In the genomic region with DNA sequence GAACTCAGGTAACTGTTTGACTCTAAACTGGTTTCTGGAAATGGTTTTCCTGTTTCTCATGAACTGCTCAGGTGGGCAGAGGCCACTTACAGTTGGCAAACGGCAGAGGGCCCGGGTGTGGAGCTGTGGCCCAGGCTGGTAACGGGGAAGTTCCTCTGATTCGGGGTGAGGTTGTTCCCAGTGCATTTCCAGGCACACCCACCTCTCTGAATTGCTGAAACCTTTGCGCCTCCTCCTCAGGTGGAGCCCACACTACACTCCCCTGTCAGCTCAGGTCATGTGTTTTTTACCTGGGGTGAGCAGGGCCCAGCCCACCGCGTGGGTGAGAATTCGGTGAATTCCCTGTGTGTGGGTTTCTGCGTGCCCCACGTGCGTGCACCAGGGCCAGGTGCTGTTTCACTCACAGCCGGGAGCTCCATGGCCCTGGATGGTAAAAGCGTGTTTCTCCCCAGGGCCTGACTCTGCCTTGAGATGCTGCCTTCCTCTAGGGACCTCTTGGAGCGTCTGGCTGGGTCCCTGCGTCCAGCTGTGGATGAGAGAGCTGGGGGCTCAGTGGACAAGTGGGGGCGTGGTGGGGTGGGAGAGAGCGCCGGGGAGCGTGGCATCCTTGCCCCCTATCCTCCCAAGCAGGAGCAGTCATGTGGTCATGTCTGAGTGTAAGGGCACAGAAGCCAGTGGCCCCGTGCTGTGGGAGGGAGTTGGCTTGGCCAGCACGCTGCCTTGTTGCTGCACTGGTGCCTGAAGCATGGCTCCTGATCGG, we compare ENCODE assay signal across 26 cellular contexts. TPM values are rescaled to one million over a fixed set of nuclear protein-coding genes. Genes with fewer than 3 reads are reported as not detected.
DNase-seq lines count a peak whose midpoint lies in the region; ATAC-seq, FAIRE-seq and TF ChIP-seq lines count a peak whose summit lies in the region.
"Had no signal": no experiment of that assay in that cellular context is flagged by ENCODE, and none has a peak within 500 bp of the region (broad histone marks: within the 10 kb centered on the region; RNA-seq: fewer than 3 reads in every experiment).

No MANE protein-coding gene starts in this region.

- no peak overlapping the region for H3K4me3 Mint-ChIP-seq in activated naive CD8-positive, alpha-beta T cell treated with anti-CD3 and anti-CD28 coated beads for 36 hours
- H3K4me3 Mint-ChIP-seq: activated CD4-positive, alpha-beta T cell treated with anti-CD3 and anti-CD28 coated beads, Interleukin-2, amount 10 ng/mL, durations not matched to agents 24 days and 14 days; activated naive CD8-positive, alpha-beta T cell treated with anti-CD3 and anti-CD28 coated beads, Interleukin-2, amount 50 U/mL, for 24 hours; nephron; stimulated activated naive CD8-positive, alpha-beta T cell treated with anti-CD3 and anti-CD28 coated beads, Interleukin-15, Interleukin-2, amounts not matched to agents 100 ng/mL and 50 ng/mL, for 24 hours had no signal

- TF ChIP-seq EP300 in GM12878 (IDR thresholded peaks at IDR 0.05; ENCODE audit: borderline replicate concordance in 1 of 2, control insufficient read depth in 1 of 2, low read depth in 2 of 2, low read length in 2 of 2) = no peak

- H3K9ac ChIP-seq in GM12878 (ENCODE audit: control insufficient read depth, insufficient read depth, low read length) = no peak overlapping the region
- H3K9ac ChIP-seq: parathyroid adenoma had no signal

- intact Hi-C loops in GM12878 (cut with micrococcal nuclease; ENCODE audit: unreplicated experiment) (no loop called here), lower lobe of right lung (cut with DNase I) (no loop called here), upper lobe of right lung (cut with DNase I) (no loop called here)

- H3K27me3 Mint-ChIP-seq in activated naive CD8-positive, alpha-beta T cell treated with anti-CD3 and anti-CD28 coated beads for 36 hours = no peaks in the 10 kb centered on the region
- H3K27me3 Mint-ChIP-seq: stimulated activated naive CD8-positive, alpha-beta T cell treated with anti-CD3 and anti-CD28 coated beads, Interleukin-15, Interleukin-2, amounts not matched to agents 100 ng/mL and 50 ng/mL, for 24 hours had no signal

- H3K4me3 ChIP-seq in GM12878 (no peak overlapping the region), lower lobe of right lung (no peak overlapping the region), upper lobe of right lung (no peak overlapping the region)
- H3K4me3 ChIP-seq: body of pancreas, heart left ventricle had no signal

- no peaks in the 10 kb centered on the region for H3K36me3 Mint-ChIP-seq in activated naive CD8-positive, alpha-beta T cell treated with anti-CD3 and anti-CD28 coated beads for 36 hours

- SMC1A ChIA-PET in GM12878 (lab: Charles Lee; ENCODE audit: uncharacterized antibody, unreplicated experiment) = interaction anchor here (1.3 kb wide), 1 partner anchor 23 kb away, joined by 4 read pairs; no protein-coding TSS in a partner anchor

- no peaks in the 10 kb centered on the region for H4K20me1 ChIP-seq in GM12878 (ENCODE audit: control insufficient read depth, insufficient read depth)

- BruUV-seq in GM12878 (replicated peaks; lab: Mats Ljungman, UMichigan) = no TSS peak

- no peaks in the 10 kb centered on the region for H3K4me1 ChIP-seq in GM12878 (ENCODE audit: control insufficient read depth, insufficient read depth, low read length)
- H3K4me1 ChIP-seq in lower lobe of right lung = peaks cover 42% of the 10 kb centered on the region
- H3K4me1 ChIP-seq in upper lobe of right lung = peaks cover 13% of the 10 kb centered on the region
- H3K4me1 ChIP-seq: parathyroid adenoma had no signal

- POLR2A ChIA-PET in GM12878 (lab: Charles Lee) = interaction anchor here (0.6 kb wide), 1 partner anchor 656 kb away, joined by 3 read pairs; no protein-coding TSS in a partner anchor

- no peak overlapping the region for H3K27ac Mint-ChIP-seq in activated naive CD8-positive, alpha-beta T cell treated with anti-CD3 and anti-CD28 coated beads for 36 hours
- H3K27ac Mint-ChIP-seq: activated CD4-positive, alpha-beta T cell treated with anti-CD3 and anti-CD28 coated beads, Interleukin-2, amount 10 ng/mL, durations not matched to agents 24 days and 14 days; activated naive CD8-positive, alpha-beta T cell treated with anti-CD3 and anti-CD28 coated beads, Interleukin-2, amount 50 U/mL, for 24 hours; nephron; stimulated activated naive CD8-positive, alpha-beta T cell treated with anti-CD3 and anti-CD28 coated beads, Interleukin-15, Interleukin-2, amounts not matched to agents 100 ng/mL and 50 ng/mL, for 24 hours had no signal

- no peaks in the 10 kb centered on the region for H3K9me3 Mint-ChIP-seq in activated naive CD8-positive, alpha-beta T cell treated with anti-CD3 and anti-CD28 coated beads for 36 hours
- H3K9me3 Mint-ChIP-seq: activated CD4-positive, alpha-beta T cell treated with anti-CD3 and anti-CD28 coated beads, Interleukin-2, amount 10 ng/mL, durations not matched to agents 24 days and 14 days; activated naive CD8-positive, alpha-beta T cell treated with anti-CD3 and anti-CD28 coated beads, Interleukin-2, amount 50 U/mL, for 24 hours; nephron; stimulated activated naive CD8-positive, alpha-beta T cell treated with anti-CD3 and anti-CD28 coated beads, Interleukin-15, Interleukin-2, amounts not matched to agents 100 ng/mL and 50 ng/mL, for 24 hours had no signal

- in situ Hi-C loops in GM12878 (cut with MboI) = no loop called here

- DNase-seq in DMS53 (lab: John Stamatoyannopoulos, UW) (peak; percentile 64), DMS53 treated with DMSO at 0.1 percent for 48 hours (lab: John Stamatoyannopoulos, UW; ENCODE audit: unreplicated experiment) (no peak), GM12878 (ENCODE audit: low read depth, low spot score) (no peak), lower lobe of right lung (peak; percentile 76), upper lobe of right lung (peak; percentile 84), SK-N-DZ (ENCODE audit: low spot score) (no peak)
- no peak for DNase-seq in activated naive CD8-positive, alpha-beta T cell treated with anti-CD3 and anti-CD28 coated beads for 36 hours
- DNase-seq: activated CD4-positive, alpha-beta T cell treated with anti-CD3 and anti-CD28 coated beads, Interleukin-2, amount 10 ng/mL, durations not matched to agents 24 days and 14 days; activated naive CD8-positive, alpha-beta T cell treated with anti-CD3 and anti-CD28 coated beads, Interleukin-2, amount 50 U/mL, for 24 hours; body of pancreas; cerebellar nuclear complex; DMS79 treated with DMSO at 0.1 percent for 48 hours; NCI-H1105; NCI-H1930; NCI-H2227 treated with DMSO at 0.1 percent for 48 hours; NCI-H748 treated with DMSO at 0.1 percent for 48 hours; stimulated activated CD4-positive, alpha-beta T cell treated with anti-CD3 and anti-CD28 coated beads, Interleukin-15, amount 100 ng/mL, for 24 hours; WERI-Rb-1 had no signal

- FAIRE-seq in GM12878 (lab: Jason Lieb, UNC) = no peak

- H3K9me3 ChIP-seq in GM12878 (replicated peaks; ENCODE audit: control insufficient read depth, insufficient read depth, low read length) = no peaks in the 10 kb centered on the region
- no peaks in the 10 kb centered on the region for H3K9me3 ChIP-seq in lower lobe of right lung
- H3K9me3 ChIP-seq in upper lobe of right lung = no peaks in the 10 kb centered on the region
- H3K9me3 ChIP-seq: body of pancreas, heart left ventricle had no signal

- no peak for TF ChIP-seq POLR2A in GM12878 (IDR thresholded peaks at IDR 0.05; ENCODE audit: low read depth, low read length)

- WGBS in GM12878 (ENCODE audit: insufficient coverage, insufficient replicate concordance, low lambda C conversion rate, missing lambda C conversion rate) = 43% methylated on average over 22 of the region's 22 CpGs

- RAD21 ChIA-PET in GM12878 (lab: Charles Lee; ENCODE audit: unreplicated experiment) = interaction anchor here (1.0 kb wide), 1 partner anchor 72 kb away, joined by 4 read pairs; no protein-coding TSS in a partner anchor

- no peaks in the 10 kb centered on the region for H3K79me2 ChIP-seq in GM12878 (ENCODE audit: control insufficient read depth, insufficient read depth, low read length)
- H3K79me2 ChIP-seq: parathyroid adenoma had no signal

- H2AFZ ChIP-seq in GM12878 (ENCODE audit: control insufficient read depth, low read depth, low read length) = no peak overlapping the region
- H2AFZ ChIP-seq: parathyroid adenoma had no signal

- TF ChIP-seq RAD21 in GM12878 (IDR thresholded peaks at IDR 0.05; ENCODE audit: insufficient read depth, low read depth, low read length) = no peak

- CTCF ChIA-PET in GM12878 (lab: Yijun Ruan, JAX) = no interaction called here

- no peak overlapping the region for H3K4me2 ChIP-seq in GM12878 (ENCODE audit: control insufficient read depth, insufficient read depth)

- H3K4me1 Mint-ChIP-seq in activated naive CD8-positive, alpha-beta T cell treated with anti-CD3 and anti-CD28 coated beads for 36 hours = no peaks in the 10 kb centered on the region
- H3K4me1 Mint-ChIP-seq: activated CD4-positive, alpha-beta T cell treated with anti-CD3 and anti-CD28 coated beads, Interleukin-2, amount 10 ng/mL, durations not matched to agents 24 days and 14 days; activated naive CD8-positive, alpha-beta T cell treated with anti-CD3 and anti-CD28 coated beads, Interleukin-2, amount 50 U/mL, for 24 hours had no signal

- ATAC-seq in GM12878 (peak; percentile 21; the same call in 2 of the 3 replicates), lower lobe of right lung (peak; percentile 52 to 74), upper lobe of right lung (peak; percentile 65), GM18520 (IDR thresholded peaks at IDR 0.05; ENCODE audit: unreplicated experiment) (no peak)
- ATAC-seq: activated naive CD8-positive, alpha-beta T cell treated with anti-CD3 and anti-CD28 coated beads, Interleukin-2, amount 50 U/mL, for 24 hours; body of pancreas; heart left ventricle; right cardiac atrium; SK-N-SH treated with all-trans-retinoic acid at 6 μM for 48 hours had no signal

- no peaks in the 10 kb centered on the region for H3K27me3 ChIP-seq in GM12878 (replicated peaks in 1 of 2; ENCODE audit: control insufficient read depth in 2 of 2, insufficient read depth in 2 of 2, low read length in 1 of 2)
- H3K27me3 ChIP-seq in lower lobe of right lung (ENCODE audit: low read depth) = no peaks in the 10 kb centered on the region
- no peaks in the 10 kb centered on the region for H3K27me3 ChIP-seq in upper lobe of right lung
- H3K27me3 ChIP-seq: body of pancreas had no signal

- TF ChIP-seq CTCF in GM12878 (IDR thresholded peaks at IDR 0.05 in 2 of 3, conservative IDR thresholded peaks at IDR 0.05 in 1 of 3; ENCODE audit: control insufficient read depth in 2 of 3, extremely low read depth in 1 of 3, insufficient read depth in 1 of 3, low read depth in 3 of 3, low read length in 3 of 3) = no peak
- TF ChIP-seq CTCF in lower lobe of right lung (IDR thresholded peaks at IDR 0.05) = peak; percentile 19
- no peak for TF ChIP-seq CTCF in upper lobe of right lung (IDR thresholded peaks at IDR 0.05)

- no peaks in the 10 kb centered on the region for H3K36me3 ChIP-seq in GM12878 (ENCODE audit: control insufficient read depth in 2 of 2, insufficient read depth in 2 of 2, low read length in 1 of 2)
- no peaks in the 10 kb centered on the region for H3K36me3 ChIP-seq in lower lobe of right lung
- H3K36me3 ChIP-seq in upper lobe of right lung = no peaks in the 10 kb centered on the region
- H3K36me3 ChIP-seq: heart left ventricle, WERI-Rb-1 had no signal

- H3K27ac ChIP-seq in GM12878 (ENCODE audit: control insufficient read depth, insufficient read depth) (no peak overlapping the region), lower lobe of right lung (peak overlapping the region; percentile 86), upper lobe of right lung (peak overlapping the region; percentile 82)
- H3K27ac ChIP-seq: 22Rv1, body of pancreas, heart left ventricle, parathyroid adenoma, WERI-Rb-1 had no signal

RNA-seq across cellular contexts. Expression of gene LPCAT1, which starts 33.5 kb away (rescaled TPM):
- 365 and 373 TPM in 2 replicates for total RNA-seq in GM12878 (2013; cell fraction: nucleolus; rRNA removed)
- total RNA-seq in GM12878 (2014; rRNA removed) (67.6 and 74.7 TPM in 2 replicates), GM12878 (2014; rRNA removed; fragmentation: Illumina TruSeq; extraction: Trizol) (58.9 and 59.4 TPM in 2 replicates), GM12878 (2021) (109 TPM in 2 replicates), lower lobe of right lung (475 TPM), upper lobe of right lung (690 TPM)
- 26.1 TPM for polyA plus RNA-seq in GM12878 (2011; ENCODE audit: low read depth)
- polyA plus RNA-seq in GM12878 (2011; rRNA removed) (63.6 and 70.6 TPM in 2 replicates), GM12878 (2014; fragmentation: Illumina TruSeq; extraction: Trizol) (84.5 and 93.5 TPM in 2 replicates), GM12878 (2014; fragmentation: Nextera tagmentation; extraction: Ambion mirVana) (1 to 10 TPM; 2.3 to 7.0 TPM), GM12878 (2014; rRNA removed) (94.1 and 94.8 TPM in 2 replicates), GM12878 (2016; fragmentation: Nextera tagmentation; extraction: Ambion mirVana) (10 to 100 TPM; 60.2 to 82.4 TPM)
- 70.3 and 92.5 TPM in 2 replicates for polyA plus RNA-seq in GM12878 (2011; cell fraction: cytosol; rRNA removed)
- polyA plus RNA-seq in GM12878 (2011; cell fraction: nucleus; rRNA removed) = 197 and 246 TPM in 2 replicates
- polyA plus RNA-seq in GM12878 (2012) = 41.3 and 58.7 TPM in 2 replicates
- 43.1 and 54.4 TPM in 2 replicates for polyA minus RNA-seq in GM12878 (2011; rRNA and poly(A)+ RNA removed)
- 25.0 and 34.6 TPM in 2 replicates for polyA minus RNA-seq in GM12878 (2011; cell fraction: cytosol; rRNA and poly(A)+ RNA removed)
- 71.8 and 93.6 TPM in 2 replicates for polyA minus RNA-seq in GM12878 (2011; cell fraction: nucleus; rRNA and poly(A)+ RNA removed)
- polyA plus RNA-seq in SK-N-DZ (2014; cell fraction: cytosol; rRNA removed) = 73.8 and 87.2 TPM in 2 replicates
- polyA plus RNA-seq in SK-N-DZ (2014; cell fraction: nucleus; rRNA removed) = 46.6 and 62.7 TPM in 2 replicates
- total RNA-seq in activated naive CD8-positive, alpha-beta T cell treated with anti-CD3 and anti-CD28 coated beads for 36 hours = 10 to 100 TPM; 49.4 to 49.6 TPM

Comparison
In these comparisons a context has a peak if more than half of its experiments do, and no peak if none do; other contexts are left out.
1. DNase-seq: peak in DMS53 (single experiment), lower lobe of right lung (single experiment) and upper lobe of right lung (single experiment); none in DMS53 treated with DMSO at 0.1 percent for 48 hours (single experiment), GM12878 (single experiment), SK-N-DZ (single experiment) and activated naive CD8-positive, alpha-beta T cell treated with anti-CD3 and anti-CD28 coated beads for 36 hours (single experiment).